In genomic region chr11:16902979-16903378, GRCh38 we compare ENCODE assay signal across 10 cellular contexts.
DNase-seq lines count a peak whose midpoint lies in the region; ATAC-seq and TF ChIP-seq lines count a peak whose summit lies in the region.
"Had no signal": no experiment of that assay in that cellular context is flagged by ENCODE, and none has a peak within 500 bp of the region (broad histone marks: within the 10 kb centered on the region; RNA-seq: fewer than 3 reads in every experiment).

No MANE protein-coding gene starts in this region.

- no peak overlapping the region for H3K4me3 ChIP-seq in PC-9
- H3K4me3 ChIP-seq in ascending aorta: no peak overlapping the region

- peaks cover 42% of the 10 kb centered on the region for H3K4me1 Mint-ChIP-seq in activated naive CD4-positive, alpha-beta T cell treated with anti-CD3 and anti-CD28 coated beads for 36 hours (ENCODE audit: low read depth)
- H3K4me1 Mint-ChIP-seq in stimulated activated naive CD8-positive, alpha-beta T cell treated with anti-CD3 and anti-CD28 coated beads, Interleukin-15, Interleukin-2, amounts not matched to agents 100 ng/mL and 50 ng/mL, for 24 hours (ENCODE audit: low read depth): peaks cover 56% of the 10 kb centered on the region

- BruUV-seq in PC-9 (replicated peaks; lab: Mats Ljungman, UMichigan): no TSS peak

- H4K20me1 ChIP-seq in PC-9 (ENCODE audit: insufficient read depth): no peaks in the 10 kb centered on the region

- H3K4me3 Mint-ChIP-seq in activated naive CD4-positive, alpha-beta T cell treated with anti-CD3 and anti-CD28 coated beads for 36 hours: peak overlapping the region; percentile 3
- peak overlapping the region; percentile 55 for H3K4me3 Mint-ChIP-seq in stimulated activated naive CD8-positive, alpha-beta T cell treated with anti-CD3 and anti-CD28 coated beads, Interleukin-15, Interleukin-2, amounts not matched to agents 100 ng/mL and 50 ng/mL, for 24 hours

- DNase-seq in activated naive CD4-positive, alpha-beta T cell treated with anti-CD3 and anti-CD28 coated beads for 36 hours: peak; percentile 30
- DNase-seq in activated naive CD4-positive, alpha-beta T cell treated with Interleukin-2 at 50 U/mL for 16 hours: no peak
- DNase-seq in PC-9: no peak
- DNase-seq in ascending aorta (ENCODE audit: low spot score in 2 of 2): no peak
- DNase-seq in substantia nigra (lab: John Stamatoyannopoulos, UW): no peak
- no peak for DNase-seq in cerebellar nuclear complex (lab: John Stamatoyannopoulos, UW)
- DNase-seq: NCI-H1048 had no signal

- CTCF ChIA-PET in activated naive CD4-positive, alpha-beta T cell treated with anti-CD3 and anti-CD28 coated beads for 36 hours (lab: Charles Lee): interaction anchor here (0.6 to 2.2 kb wide), 4 partner anchors 9 to 179 kb away, joined by 6 to 10 read pairs (median 6); no protein-coding TSS in a partner anchor
- CTCF ChIA-PET in PC-9 (lab: Charles Lee): no interaction called here

- peak overlapping the region; percentile 92 for H3K27ac Mint-ChIP-seq in activated naive CD4-positive, alpha-beta T cell treated with anti-CD3 and anti-CD28 coated beads for 36 hours
- peak overlapping the region; percentile 99 for H3K27ac Mint-ChIP-seq in stimulated activated naive CD8-positive, alpha-beta T cell treated with anti-CD3 and anti-CD28 coated beads, Interleukin-15, Interleukin-2, amounts not matched to agents 100 ng/mL and 50 ng/mL, for 24 hours

- intact Hi-C loops in activated naive CD4-positive, alpha-beta T cell treated with anti-CD3 and anti-CD28 coated beads for 36 hours (cut with micrococcal nuclease): loop anchor here (1.0 to 5.0 kb wide), 9 partner anchors 39 to 1110 kb away; partner anchors contain the start of genes C11orf58, NCR3LG1, NUCB2 and RPS13
- intact Hi-C loops in PC-9 (cut with micrococcal nuclease; ENCODE audit: unreplicated experiment): no loop called here
- intact Hi-C loops in ascending aorta (cut with DNase I): no loop called here

- peaks cover 2% of the 10 kb centered on the region for H3K9me3 Mint-ChIP-seq in activated naive CD4-positive, alpha-beta T cell treated with anti-CD3 and anti-CD28 coated beads for 36 hours
- H3K9me3 Mint-ChIP-seq in stimulated activated naive CD8-positive, alpha-beta T cell treated with anti-CD3 and anti-CD28 coated beads, Interleukin-15, Interleukin-2, amounts not matched to agents 100 ng/mL and 50 ng/mL, for 24 hours: peaks cover 11% of the 10 kb centered on the region

- H3K9me3 ChIP-seq in PC-9 (ENCODE audit: insufficient read depth, low read depth) (no peaks in the 10 kb centered on the region), ascending aorta (no peaks in the 10 kb centered on the region)

- peaks cover 59% of the 10 kb centered on the region for H3K79me2 ChIP-seq in PC-9 (ENCODE audit: low read depth)

- H3K27ac ChIP-seq in PC-9 (peak overlapping the region; percentile 82), ascending aorta (no peak overlapping the region), substantia nigra (ENCODE audit: low read depth, low read length, poor library complexity, severe bottlenecking) (no peak overlapping the region)
- H3K27ac ChIP-seq: C4-2B had no signal

- H3K4me1 ChIP-seq in PC-9 (replicated peaks; ENCODE audit: insufficient read depth): peaks cover 28% of the 10 kb centered on the region
- H3K4me1 ChIP-seq in ascending aorta: no peaks in the 10 kb centered on the region

- peaks cover 15% of the 10 kb centered on the region for H3F3A ChIP-seq in PC-9 (ENCODE audit: insufficient read depth, low read depth)

- H3K27me3 Mint-ChIP-seq in activated naive CD4-positive, alpha-beta T cell treated with anti-CD3 and anti-CD28 coated beads for 36 hours (ENCODE audit: low read depth): no peaks in the 10 kb centered on the region
- peaks cover 2% of the 10 kb centered on the region for H3K27me3 Mint-ChIP-seq in stimulated activated naive CD8-positive, alpha-beta T cell treated with anti-CD3 and anti-CD28 coated beads, Interleukin-15, Interleukin-2, amounts not matched to agents 100 ng/mL and 50 ng/mL, for 24 hours

- H3K4me2 ChIP-seq in PC-9: peak overlapping the region; percentile 49

- H3K36me3 Mint-ChIP-seq in activated naive CD4-positive, alpha-beta T cell treated with anti-CD3 and anti-CD28 coated beads for 36 hours (ENCODE audit: low read depth): no peaks in the 10 kb centered on the region
- peaks cover 25% of the 10 kb centered on the region for H3K36me3 Mint-ChIP-seq in stimulated activated naive CD8-positive, alpha-beta T cell treated with anti-CD3 and anti-CD28 coated beads, Interleukin-15, Interleukin-2, amounts not matched to agents 100 ng/mL and 50 ng/mL, for 24 hours (ENCODE audit: low read depth)

- peak; percentile 57 for ATAC-seq in HG02840 (IDR thresholded peaks at IDR 0.05; ENCODE audit: low FRiP score, unreplicated experiment)

- H3K27me3 ChIP-seq in PC-9 (ENCODE audit: insufficient read depth, low read depth): no peaks in the 10 kb centered on the region
- H3K27me3 ChIP-seq in ascending aorta: no peaks in the 10 kb centered on the region

- H2AFZ ChIP-seq in PC-9: no peak overlapping the region

- H3K36me3 ChIP-seq in PC-9 (ENCODE audit: low read depth) (no peaks in the 10 kb centered on the region), ascending aorta (no peaks in the 10 kb centered on the region)

- TF ChIP-seq CTCF in PC-9 (conservative IDR thresholded peaks at IDR 0.05): no peak
- TF ChIP-seq CTCF in ascending aorta (IDR thresholded peaks at IDR 0.05): no peak

- H3K9me2 ChIP-seq in PC-9 (ENCODE audit: insufficient read depth): no peaks in the 10 kb centered on the region

- POLR2A ChIA-PET in PC-9 (lab: Charles Lee; ENCODE audit: unreplicated experiment): interaction anchor here (0.7 kb wide), 1 partner anchor 15 kb away, joined by 3 read pairs; no protein-coding TSS in a partner anchor
